ENCODE assay signal across 29 cellular contexts in the genomic region with DNA sequence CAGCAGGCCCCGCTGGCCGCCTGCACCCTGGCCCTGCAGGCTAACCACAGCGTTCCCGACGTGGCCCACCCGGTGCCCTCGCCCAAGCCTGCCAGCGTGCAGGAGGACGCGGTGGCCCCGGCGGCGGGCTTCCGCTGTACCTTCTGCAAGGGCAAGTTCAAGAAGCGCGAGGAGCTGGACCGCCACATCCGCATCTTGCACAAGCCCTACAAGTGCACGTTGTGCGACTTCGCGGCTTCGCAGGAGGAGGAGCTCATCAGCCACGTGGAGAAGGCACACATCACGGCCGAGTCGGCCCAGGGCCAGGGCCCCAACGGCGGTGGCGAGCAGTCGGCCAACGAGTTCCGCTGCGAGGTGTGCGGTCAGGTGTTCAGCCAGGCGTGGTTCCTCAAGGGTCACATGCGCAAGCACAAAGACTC.
"Had no signal": no experiment of that assay in that cellular context is flagged by ENCODE, and none has a peak within 500 bp of the region (broad histone marks: within the 10 kb centered on the region; RNA-seq: fewer than 3 reads in every experiment).

No MANE protein-coding gene starts in this region.

- DNase-seq: cortex of kidney; effector memory CD8-positive, alpha-beta T cell; erythroblast; esophagus squamous epithelium; foreskin melanocyte; glutamatergic neuron; heart right ventricle; hippocampal formation; immature natural killer cell; islet precursor cell; kidney glomerular epithelial cell; left colon; left ventricle myocardium superior; midbrain; naive thymus-derived CD4-positive, alpha-beta T cell; nucleus accumbens; psoas muscle; right cardiac atrium; sigmoid colon; stimulated activated CD4-positive, alpha-beta T cell treated with anti-CD3 and anti-CD28 coated beads, Interleukin-4, amount 100 ng/mL, for 4 hours; stimulated activated naive CD8-positive, alpha-beta T cell treated with anti-CD3 and anti-CD28 coated beads, Interleukin-15, Interleukin-2, amounts not matched to agents 100 U/mL and 50 U/mL, for 24 hours; substantia nigra; transverse colon; upper lobe of right lung; uterus had no signal

- H3K4me1 ChIP-seq: psoas muscle, transverse colon, upper lobe of right lung, uterus had no signal

- H3K4me3 ChIP-seq: esophagus squamous epithelium, heart right ventricle, lung, neural progenitor cell, psoas muscle, sigmoid colon, thoracic aorta, transverse colon, upper lobe of right lung, uterus had no signal

- H3K27me3 ChIP-seq: esophagus squamous epithelium, neural progenitor cell, sigmoid colon, transverse colon, upper lobe of right lung, uterus had no signal

- H3K27ac ChIP-seq: esophagus squamous epithelium, heart right ventricle, neural progenitor cell, psoas muscle, sigmoid colon, thoracic aorta, transverse colon, upper lobe of right lung, uterus had no signal

- H3K36me3 ChIP-seq: heart right ventricle, neural progenitor cell, sigmoid colon, thoracic aorta, transverse colon, upper lobe of right lung, uterus had no signal

- ATAC-seq: effector memory CD8-positive, alpha-beta T cell; heart right ventricle; left colon; left ventricle myocardium superior; naive thymus-derived CD4-positive, alpha-beta T cell; psoas muscle; stimulated activated memory B cell treated with anti-CD40 and anti-IgM and Interleukin-4, amounts not matched to agents 10 μg/mL and 1 μg/mL and 100 μg/mL, for 72 hours; stimulated activated naive CD8-positive, alpha-beta T cell treated with anti-CD3 and anti-CD28 coated beads, Interleukin-15, Interleukin-2, amounts not matched to agents 100 U/mL and 50 U/mL, for 24 hours; upper lobe of right lung had no signal

- H3K9me3 ChIP-seq: esophagus squamous epithelium, heart right ventricle, psoas muscle, sigmoid colon, thoracic aorta, transverse colon, upper lobe of right lung, uterus had no signal

- H3K4me2 ChIP-seq: neural progenitor cell had no signal

- H3K9ac ChIP-seq: neural progenitor cell had no signal

- H2AFZ ChIP-seq: neural progenitor cell had no signal
